ENCODE assay signal across 1 cellular context in the genomic region with DNA sequence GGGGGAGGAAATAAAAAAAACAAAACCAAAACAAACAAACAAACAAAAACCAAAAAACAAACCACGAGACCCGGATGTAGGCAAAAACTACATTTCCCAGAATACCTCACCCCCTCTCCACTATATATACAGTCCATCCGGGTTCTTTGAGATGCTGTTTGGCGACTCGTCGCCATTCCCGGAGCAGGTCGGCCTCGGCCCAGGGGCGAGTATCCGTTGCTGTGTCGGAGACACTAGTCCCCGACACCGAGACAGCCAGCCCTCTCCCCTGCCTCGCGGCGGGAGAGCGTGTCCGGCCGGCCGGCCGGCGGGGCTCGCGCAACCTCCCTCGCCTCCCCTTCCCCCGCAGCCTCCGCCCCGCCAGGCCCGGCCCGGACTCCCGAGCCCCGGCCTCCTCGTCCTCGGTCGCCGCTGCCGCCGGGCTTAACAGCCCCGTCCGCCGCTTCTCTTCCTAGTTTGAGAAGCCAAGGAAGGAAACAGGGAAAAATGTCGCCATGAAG.
A peak's percentile ranks its signal among the peaks of the same experiment; 100 is the strongest.
TF ChIP-seq lines count a peak whose summit lies in the region.

A gene (plus strand): TSS at position 154 of the 500 bp plus-strand sequence. CDS start 456 bp downstream, outside the sequence.

TF ChIP-seq in HepG2, 621 proteins besides CTCF, POLR2A, EP300 and RAD21 (continued from another document and continues in another):
- TF ChIP-seq, protein P1, sequence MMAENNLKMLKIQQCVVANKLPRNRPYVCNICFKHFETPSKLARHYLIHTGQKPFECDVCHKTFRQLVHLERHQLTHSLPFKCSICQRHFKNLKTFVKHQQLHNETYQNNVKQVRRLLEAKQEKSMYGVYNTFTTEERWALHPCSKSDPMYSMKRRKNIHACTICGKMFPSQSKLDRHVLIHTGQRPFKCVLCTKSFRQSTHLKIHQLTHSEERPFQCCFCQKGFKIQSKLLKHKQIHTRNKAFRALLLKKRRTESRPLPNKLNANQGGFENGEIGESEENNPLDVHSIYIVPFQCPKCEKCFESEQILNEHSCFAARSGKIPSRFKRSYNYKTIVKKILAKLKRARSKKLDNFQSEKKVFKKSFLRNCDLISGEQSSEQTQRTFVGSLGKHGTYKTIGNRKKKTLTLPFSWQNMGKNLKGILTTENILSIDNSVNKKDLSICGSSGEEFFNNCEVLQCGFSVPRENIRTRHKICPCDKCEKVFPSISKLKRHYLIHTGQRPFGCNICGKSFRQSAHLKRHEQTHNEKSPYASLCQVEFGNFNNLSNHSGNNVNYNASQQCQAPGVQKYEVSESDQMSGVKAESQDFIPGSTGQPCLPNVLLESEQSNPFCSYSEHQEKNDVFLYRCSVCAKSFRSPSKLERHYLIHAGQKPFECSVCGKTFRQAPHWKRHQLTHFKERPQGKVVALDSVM (CRISPR knock-in tag; IDR thresholded peaks at IDR 0.05): peak; percentile 82
- TF ChIP-seq MEIS2 (CRISPR knock-in tag; IDR thresholded peaks at IDR 0.05) (no peak), ZNF484 (CRISPR knock-in tag; IDR thresholded peaks at IDR 0.05; ENCODE audit: borderline replicate concordance, low read depth) (no peak), SNAI1 (CRISPR knock-in tag; IDR thresholded peaks at IDR 0.05; ENCODE audit: borderline replicate concordance) (no peak), KDM6A (CRISPR knock-in tag; IDR thresholded peaks at IDR 0.05; ENCODE audit: low read depth) (no peak), GPN1 (CRISPR knock-in tag; IDR thresholded peaks at IDR 0.05; ENCODE audit: borderline replicate concordance) (no peak), ZBTB7A (CRISPR knock-in tag; IDR thresholded peaks at IDR 0.05) (no peak), MED1 (CRISPR knock-in tag; IDR thresholded peaks at IDR 0.05) (no peak; the same call in 1 of the 2 replicates), SATB2 (CRISPR knock-in tag; IDR thresholded peaks at IDR 0.05) (no peak), MAFF (IDR thresholded peaks at IDR 0.05; ENCODE audit: low read depth, low read length) (no peak), SMAD3 (CRISPR knock-in tag; IDR thresholded peaks at IDR 0.05) (0 out of 2 replicates have a peak, but pooled peaks have one; percentile 46), ZNF30 (CRISPR knock-in tag; IDR thresholded peaks at IDR 0.05) (no peak), ZBTB3 (CRISPR knock-in tag; IDR thresholded peaks at IDR 0.05; ENCODE audit: borderline replicate concordance, low read depth) (peak; percentile 66; the same call in 1 of the 2 replicates), YEATS2 (CRISPR knock-in tag; IDR thresholded peaks at IDR 0.05; ENCODE audit: borderline replicate concordance) (0 out of 2 replicates have a peak, but pooled peaks have one; percentile 28), HOXA3 (CRISPR knock-in tag; IDR thresholded peaks at IDR 0.05) (peak; percentile 46), ZNF577 (CRISPR knock-in tag; IDR thresholded peaks at IDR 0.05; ENCODE audit: borderline replicate concordance, low read depth) (no peak), ZNF264 (CRISPR knock-in tag; IDR thresholded peaks at IDR 0.05) (0 out of 2 replicates have a peak, but pooled peaks have one; percentile 26), RFXAP (CRISPR knock-in tag; IDR thresholded peaks at IDR 0.05; ENCODE audit: borderline replicate concordance) (0 out of 2 replicates have a peak, but pooled peaks have one; percentile 40), ZSCAN22 (CRISPR knock-in tag; IDR thresholded peaks at IDR 0.05) (no peak), MATR3 (CRISPR knock-in tag; IDR thresholded peaks at IDR 0.05) (no peak), PHF8 (CRISPR knock-in tag; IDR thresholded peaks at IDR 0.05) (peak; percentile 82)
- TF ChIP-seq, protein P2, sequence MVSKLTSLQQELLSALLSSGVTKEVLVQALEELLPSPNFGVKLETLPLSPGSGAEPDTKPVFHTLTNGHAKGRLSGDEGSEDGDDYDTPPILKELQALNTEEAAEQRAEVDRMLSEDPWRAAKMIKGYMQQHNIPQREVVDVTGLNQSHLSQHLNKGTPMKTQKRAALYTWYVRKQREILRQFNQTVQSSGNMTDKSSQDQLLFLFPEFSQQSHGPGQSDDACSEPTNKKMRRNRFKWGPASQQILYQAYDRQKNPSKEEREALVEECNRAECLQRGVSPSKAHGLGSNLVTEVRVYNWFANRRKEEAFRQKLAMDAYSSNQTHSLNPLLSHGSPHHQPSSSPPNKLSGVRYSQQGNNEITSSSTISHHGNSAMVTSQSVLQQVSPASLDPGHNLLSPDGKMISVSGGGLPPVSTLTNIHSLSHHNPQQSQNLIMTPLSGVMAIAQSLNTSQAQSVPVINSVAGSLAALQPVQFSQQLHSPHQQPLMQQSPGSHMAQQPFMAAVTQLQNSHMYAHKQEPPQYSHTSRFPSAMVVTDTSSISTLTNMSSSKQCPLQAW (CRISPR knock-in tag; IDR thresholded peaks at IDR 0.05): no peak
- TF ChIP-seq, protein P3, sequence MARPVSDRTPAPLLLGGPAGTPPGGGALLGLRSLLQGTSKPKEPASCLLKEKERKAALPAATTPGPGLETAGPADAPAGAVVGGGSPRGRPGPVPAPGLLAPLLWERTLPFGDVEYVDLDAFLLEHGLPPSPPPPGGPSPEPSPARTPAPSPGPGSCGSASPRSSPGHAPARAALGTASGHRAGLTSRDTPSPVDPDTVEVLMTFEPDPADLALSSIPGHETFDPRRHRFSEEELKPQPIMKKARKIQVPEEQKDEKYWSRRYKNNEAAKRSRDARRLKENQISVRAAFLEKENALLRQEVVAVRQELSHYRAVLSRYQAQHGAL (CRISPR knock-in tag; IDR thresholded peaks at IDR 0.05; ENCODE audit: not compliant biosample characterization): peak; percentile 59
- TF ChIP-seq, protein P4, sequence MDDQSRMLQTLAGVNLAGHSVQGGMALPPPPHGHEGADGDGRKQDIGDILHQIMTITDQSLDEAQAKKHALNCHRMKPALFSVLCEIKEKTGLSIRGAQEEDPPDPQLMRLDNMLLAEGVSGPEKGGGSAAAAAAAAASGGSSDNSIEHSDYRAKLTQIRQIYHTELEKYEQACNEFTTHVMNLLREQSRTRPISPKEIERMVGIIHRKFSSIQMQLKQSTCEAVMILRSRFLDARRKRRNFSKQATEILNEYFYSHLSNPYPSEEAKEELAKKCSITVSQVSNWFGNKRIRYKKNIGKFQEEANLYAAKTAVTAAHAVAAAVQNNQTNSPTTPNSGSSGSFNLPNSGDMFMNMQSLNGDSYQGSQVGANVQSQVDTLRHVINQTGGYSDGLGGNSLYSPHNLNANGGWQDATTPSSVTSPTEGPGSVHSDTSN (CRISPR knock-in tag; IDR thresholded peaks at IDR 0.05; ENCODE audit: borderline replicate concordance): no peak
- TF ChIP-seq, protein P5, sequence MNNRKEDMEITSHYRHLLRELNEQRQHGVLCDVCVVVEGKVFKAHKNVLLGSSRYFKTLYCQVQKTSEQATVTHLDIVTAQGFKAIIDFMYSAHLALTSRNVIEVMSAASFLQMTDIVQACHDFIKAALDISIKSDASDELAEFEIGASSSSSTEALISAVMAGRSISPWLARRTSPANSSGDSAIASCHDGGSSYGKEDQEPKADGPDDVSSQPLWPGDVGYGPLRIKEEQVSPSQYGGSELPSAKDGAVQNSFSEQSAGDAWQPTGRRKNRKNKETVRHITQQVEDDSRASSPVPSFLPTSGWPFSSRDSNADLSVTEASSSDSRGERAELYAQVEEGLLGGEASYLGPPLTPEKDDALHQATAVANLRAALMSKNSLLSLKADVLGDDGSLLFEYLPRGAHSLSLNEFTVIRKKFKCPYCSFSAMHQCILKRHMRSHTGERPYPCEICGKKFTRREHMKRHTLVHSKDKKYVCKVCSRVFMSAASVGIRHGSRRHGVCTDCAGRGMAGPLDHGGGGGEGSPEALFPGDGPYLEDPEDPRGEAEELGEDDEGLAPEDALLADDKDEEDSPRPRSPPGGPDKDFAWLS (CRISPR knock-in tag; IDR thresholded peaks at IDR 0.05; ENCODE audit: borderline replicate concordance): no peak
- TF ChIP-seq, protein P6, sequence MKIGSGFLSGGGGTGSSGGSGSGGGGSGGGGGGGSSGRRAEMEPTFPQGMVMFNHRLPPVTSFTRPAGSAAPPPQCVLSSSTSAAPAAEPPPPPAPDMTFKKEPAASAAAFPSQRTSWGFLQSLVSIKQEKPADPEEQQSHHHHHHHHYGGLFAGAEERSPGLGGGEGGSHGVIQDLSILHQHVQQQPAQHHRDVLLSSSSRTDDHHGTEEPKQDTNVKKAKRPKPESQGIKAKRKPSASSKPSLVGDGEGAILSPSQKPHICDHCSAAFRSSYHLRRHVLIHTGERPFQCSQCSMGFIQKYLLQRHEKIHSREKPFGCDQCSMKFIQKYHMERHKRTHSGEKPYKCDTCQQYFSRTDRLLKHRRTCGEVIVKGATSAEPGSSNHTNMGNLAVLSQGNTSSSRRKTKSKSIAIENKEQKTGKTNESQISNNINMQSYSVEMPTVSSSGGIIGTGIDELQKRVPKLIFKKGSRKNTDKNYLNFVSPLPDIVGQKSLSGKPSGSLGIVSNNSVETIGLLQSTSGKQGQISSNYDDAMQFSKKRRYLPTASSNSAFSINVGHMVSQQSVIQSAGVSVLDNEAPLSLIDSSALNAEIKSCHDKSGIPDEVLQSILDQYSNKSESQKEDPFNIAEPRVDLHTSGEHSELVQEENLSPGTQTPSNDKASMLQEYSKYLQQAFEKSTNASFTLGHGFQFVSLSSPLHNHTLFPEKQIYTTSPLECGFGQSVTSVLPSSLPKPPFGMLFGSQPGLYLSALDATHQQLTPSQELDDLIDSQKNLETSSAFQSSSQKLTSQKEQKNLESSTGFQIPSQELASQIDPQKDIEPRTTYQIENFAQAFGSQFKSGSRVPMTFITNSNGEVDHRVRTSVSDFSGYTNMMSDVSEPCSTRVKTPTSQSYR (CRISPR knock-in tag; IDR thresholded peaks at IDR 0.05; ENCODE audit: borderline replicate concordance): no peak; the same call in 1 of the 2 replicates
- TF ChIP-seq, protein P7, sequence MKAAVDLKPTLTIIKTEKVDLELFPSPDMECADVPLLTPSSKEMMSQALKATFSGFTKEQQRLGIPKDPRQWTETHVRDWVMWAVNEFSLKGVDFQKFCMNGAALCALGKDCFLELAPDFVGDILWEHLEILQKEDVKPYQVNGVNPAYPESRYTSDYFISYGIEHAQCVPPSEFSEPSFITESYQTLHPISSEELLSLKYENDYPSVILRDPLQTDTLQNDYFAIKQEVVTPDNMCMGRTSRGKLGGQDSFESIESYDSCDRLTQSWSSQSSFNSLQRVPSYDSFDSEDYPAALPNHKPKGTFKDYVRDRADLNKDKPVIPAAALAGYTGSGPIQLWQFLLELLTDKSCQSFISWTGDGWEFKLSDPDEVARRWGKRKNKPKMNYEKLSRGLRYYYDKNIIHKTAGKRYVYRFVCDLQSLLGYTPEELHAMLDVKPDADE (CRISPR knock-in tag; IDR thresholded peaks at IDR 0.05): no peak
- TF ChIP-seq, protein P8, sequence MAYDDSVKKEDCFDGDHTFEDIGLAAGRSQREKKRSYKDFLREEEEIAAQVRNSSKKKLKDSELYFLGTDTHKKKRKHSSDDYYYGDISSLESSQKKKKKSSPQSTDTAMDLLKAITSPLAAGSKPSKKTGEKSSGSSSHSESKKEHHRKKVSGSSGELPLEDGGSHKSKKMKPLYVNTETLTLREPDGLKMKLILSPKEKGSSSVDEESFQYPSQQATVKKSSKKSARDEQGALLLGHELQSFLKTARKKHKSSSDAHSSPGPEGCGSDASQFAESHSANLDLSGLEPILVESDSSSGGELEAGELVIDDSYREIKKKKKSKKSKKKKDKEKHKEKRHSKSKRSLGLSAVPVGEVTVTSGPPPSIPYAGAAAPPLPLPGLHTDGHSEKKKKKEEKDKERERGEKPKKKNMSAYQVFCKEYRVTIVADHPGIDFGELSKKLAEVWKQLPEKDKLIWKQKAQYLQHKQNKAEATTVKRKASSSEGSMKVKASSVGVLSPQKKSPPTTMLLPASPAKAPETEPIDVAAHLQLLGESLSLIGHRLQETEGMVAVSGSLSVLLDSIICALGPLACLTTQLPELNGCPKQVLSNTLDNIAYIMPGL (CRISPR knock-in tag; IDR thresholded peaks at IDR 0.05; ENCODE audit: borderline replicate concordance in 1 of 2, low read depth in 1 of 2): no peak
- TF ChIP-seq, protein P9, sequence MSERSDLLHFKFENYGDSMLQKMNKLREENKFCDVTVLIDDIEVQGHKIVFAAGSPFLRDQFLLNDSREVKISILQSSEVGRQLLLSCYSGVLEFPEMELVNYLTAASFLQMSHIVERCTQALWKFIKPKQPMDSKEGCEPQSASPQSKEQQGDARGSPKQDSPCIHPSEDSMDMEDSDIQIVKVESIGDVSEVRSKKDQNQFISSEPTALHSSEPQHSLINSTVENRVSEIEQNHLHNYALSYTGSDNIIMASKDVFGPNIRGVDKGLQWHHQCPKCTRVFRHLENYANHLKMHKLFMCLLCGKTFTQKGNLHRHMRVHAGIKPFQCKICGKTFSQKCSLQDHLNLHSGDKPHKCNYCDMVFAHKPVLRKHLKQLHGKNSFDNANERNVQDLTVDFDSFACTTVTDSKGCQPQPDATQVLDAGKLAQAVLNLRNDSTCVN (CRISPR knock-in tag; IDR thresholded peaks at IDR 0.05; ENCODE audit: borderline replicate concordance): no peak
- TF ChIP-seq, protein P10, sequence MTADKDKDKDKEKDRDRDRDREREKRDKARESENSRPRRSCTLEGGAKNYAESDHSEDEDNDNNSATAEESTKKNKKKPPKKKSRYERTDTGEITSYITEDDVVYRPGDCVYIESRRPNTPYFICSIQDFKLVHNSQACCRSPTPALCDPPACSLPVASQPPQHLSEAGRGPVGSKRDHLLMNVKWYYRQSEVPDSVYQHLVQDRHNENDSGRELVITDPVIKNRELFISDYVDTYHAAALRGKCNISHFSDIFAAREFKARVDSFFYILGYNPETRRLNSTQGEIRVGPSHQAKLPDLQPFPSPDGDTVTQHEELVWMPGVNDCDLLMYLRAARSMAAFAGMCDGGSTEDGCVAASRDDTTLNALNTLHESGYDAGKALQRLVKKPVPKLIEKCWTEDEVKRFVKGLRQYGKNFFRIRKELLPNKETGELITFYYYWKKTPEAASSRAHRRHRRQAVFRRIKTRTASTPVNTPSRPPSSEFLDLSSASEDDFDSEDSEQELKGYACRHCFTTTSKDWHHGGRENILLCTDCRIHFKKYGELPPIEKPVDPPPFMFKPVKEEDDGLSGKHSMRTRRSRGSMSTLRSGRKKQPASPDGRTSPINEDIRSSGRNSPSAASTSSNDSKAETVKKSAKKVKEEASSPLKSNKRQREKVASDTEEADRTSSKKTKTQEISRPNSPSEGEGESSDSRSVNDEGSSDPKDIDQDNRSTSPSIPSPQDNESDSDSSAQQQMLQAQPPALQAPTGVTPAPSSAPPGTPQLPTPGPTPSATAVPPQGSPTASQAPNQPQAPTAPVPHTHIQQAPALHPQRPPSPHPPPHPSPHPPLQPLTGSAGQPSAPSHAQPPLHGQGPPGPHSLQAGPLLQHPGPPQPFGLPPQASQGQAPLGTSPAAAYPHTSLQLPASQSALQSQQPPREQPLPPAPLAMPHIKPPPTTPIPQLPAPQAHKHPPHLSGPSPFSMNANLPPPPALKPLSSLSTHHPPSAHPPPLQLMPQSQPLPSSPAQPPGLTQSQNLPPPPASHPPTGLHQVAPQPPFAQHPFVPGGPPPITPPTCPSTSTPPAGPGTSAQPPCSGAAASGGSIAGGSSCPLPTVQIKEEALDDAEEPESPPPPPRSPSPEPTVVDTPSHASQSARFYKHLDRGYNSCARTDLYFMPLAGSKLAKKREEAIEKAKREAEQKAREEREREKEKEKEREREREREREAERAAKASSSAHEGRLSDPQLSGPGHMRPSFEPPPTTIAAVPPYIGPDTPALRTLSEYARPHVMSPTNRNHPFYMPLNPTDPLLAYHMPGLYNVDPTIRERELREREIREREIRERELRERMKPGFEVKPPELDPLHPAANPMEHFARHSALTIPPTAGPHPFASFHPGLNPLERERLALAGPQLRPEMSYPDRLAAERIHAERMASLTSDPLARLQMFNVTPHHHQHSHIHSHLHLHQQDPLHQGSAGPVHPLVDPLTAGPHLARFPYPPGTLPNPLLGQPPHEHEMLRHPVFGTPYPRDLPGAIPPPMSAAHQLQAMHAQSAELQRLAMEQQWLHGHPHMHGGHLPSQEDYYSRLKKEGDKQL (CRISPR knock-in tag; IDR thresholded peaks at IDR 0.05; ENCODE audit: low read depth): 0 out of 2 replicates have a peak, but pooled peaks have one; percentile 2
